In genomic region chr1:228837817-228838716, GRCh38 we compare ENCODE assay signal across 8 cellular contexts.
A peak's percentile ranks its signal among the peaks of the same experiment; 100 is the strongest.
DNase-seq lines count a peak whose midpoint lies in the region; ATAC-seq and TF ChIP-seq lines count a peak whose summit lies in the region.

No MANE protein-coding gene starts in this region.

- H3K27ac Mint-ChIP-seq in activated CD4-positive, alpha-beta memory T cell treated with anti-CD3 and anti-CD28 coated beads, Interleukin-2, amount 10 ng/mL, durations not matched to agents 7 days and 5 days, result no peak overlapping the region

- no peak overlapping the region for H3K4me3 Mint-ChIP-seq in activated CD4-positive, alpha-beta memory T cell treated with anti-CD3 and anti-CD28 coated beads, Interleukin-2, amount 10 ng/mL, durations not matched to agents 7 days and 5 days

- H3K4me3 ChIP-seq in heart left ventricle (no peak overlapping the region), stomach (no peak overlapping the region)

- POLR2A ChIA-PET in activated CD4-positive, alpha-beta memory T cell treated with anti-CD3 and anti-CD28 coated beads, Interleukin-2, amount 10 ng/mL, durations not matched to agents 7 days and 5 days (lab: Charles Lee), result no interaction called here

- H3K27me3 ChIP-seq in heart left ventricle (peaks cover 0 to 23% (median 0%) of the 10 kb centered on the region in 9 donors), stomach (no peaks in the 10 kb centered on the region)

- intact Hi-C loops in heart left ventricle (cut with DNase I), result loop anchor here in 2 of 10 donors (10.0 kb wide), 2 partner anchors 57 to 103 kb away; partner anchors contain the start of gene RHOU (in 1 of the 2)
- intact Hi-C loops in stomach (cut with DNase I; ENCODE audit: low total_unique reads), result no loop called here

- DNase-seq in COLO668 (lab: John Stamatoyannopoulos, UW; ENCODE audit: unreplicated experiment) (peak; percentile 65), SKM-1 treated with dmso at 0.1 percent for 144 hours (lab: John Stamatoyannopoulos, UW; ENCODE audit: unreplicated experiment) (peak; percentile 93), heart left ventricle (peak in 2 of 5 donors; percentile 32 to 50), stomach (peak; percentile 80), dedifferentiated amniotic fluid mesenchymal stem cell (ENCODE audit: extremely low spot score) (no peak), epidermal melanocyte (ENCODE audit: insufficient read length, low spot score) (no peak)
- DNase-seq in activated CD4-positive, alpha-beta memory T cell treated with anti-CD3 and anti-CD28 coated beads, Interleukin-2, amount 10 ng/mL, durations not matched to agents 7 days and 5 days, result no peak

- TF ChIP-seq EP300 in stomach (IDR thresholded peaks at IDR 0.05), result no peak

- TF ChIP-seq CTCF in heart left ventricle (IDR thresholded peaks at IDR 0.05) (no peak), stomach (IDR thresholded peaks at IDR 0.05) (no peak)

- H3K4me1 Mint-ChIP-seq in activated CD4-positive, alpha-beta memory T cell treated with anti-CD3 and anti-CD28 coated beads, Interleukin-2, amount 10 ng/mL, durations not matched to agents 7 days and 5 days, result peaks cover 3% of the 10 kb centered on the region

- peaks cover 6% of the 10 kb centered on the region for H3K9me3 Mint-ChIP-seq in activated CD4-positive, alpha-beta memory T cell treated with anti-CD3 and anti-CD28 coated beads, Interleukin-2, amount 10 ng/mL, durations not matched to agents 7 days and 5 days

- H3K36me3 ChIP-seq in heart left ventricle, result no peaks in the 10 kb centered on the region
- H3K36me3 ChIP-seq in stomach, result no peaks in the 10 kb centered on the region

- CTCF ChIA-PET in activated CD4-positive, alpha-beta memory T cell treated with anti-CD3 and anti-CD28 coated beads, Interleukin-2, amount 10 ng/mL, durations not matched to agents 7 days and 5 days (lab: Charles Lee), result interaction anchor here (1.2 kb wide), 1 partner anchor 10 kb away, joined by 3 read pairs; no protein-coding TSS in a partner anchor

- H3K36me3 Mint-ChIP-seq in activated CD4-positive, alpha-beta memory T cell treated with anti-CD3 and anti-CD28 coated beads, Interleukin-2, amount 10 ng/mL, durations not matched to agents 7 days and 5 days (ENCODE audit: low read depth), result no peaks in the 10 kb centered on the region

- WGBS in heart left ventricle, 4 donors, result 51 to 69% (median 52%) methylated on average over 11 of the region's 11 CpGs
- WGBS in stomach, 5 donors, result 23 to 33% (median 27%) methylated on average over 11 of the region's 11 CpGs

- H3K9me3 ChIP-seq in heart left ventricle (peaks cover 0 to 8% (median 0%) of the 10 kb centered on the region in 12 donors), stomach (peaks cover 0 to 4% (median 0%) of the 10 kb centered on the region in 4 donors)

- peaks cover 0 to 26% (median 11%) of the 10 kb centered on the region in 12 donors for H3K4me1 ChIP-seq in heart left ventricle
- H3K4me1 ChIP-seq in stomach, result peaks cover 36 to 64% (median 46%) of the 10 kb centered on the region in 4 donors

- H3K27ac ChIP-seq in heart left ventricle (peak overlapping the region in 8 of 12 donors; percentile 10 to 67 (median 45)), stomach (peak overlapping the region; percentile 81 to 91 (median 87))

- H3K27me3 Mint-ChIP-seq in activated CD4-positive, alpha-beta memory T cell treated with anti-CD3 and anti-CD28 coated beads, Interleukin-2, amount 10 ng/mL, durations not matched to agents 7 days and 5 days, result peaks cover 18% of the 10 kb centered on the region

- no peak for TF ChIP-seq POLR2A in heart left ventricle (IDR thresholded peaks at IDR 0.05)
- no peak for TF ChIP-seq POLR2A in stomach (IDR thresholded peaks at IDR 0.05)

- peak; percentile 80 for ATAC-seq in HG02763 (IDR thresholded peaks at IDR 0.05; ENCODE audit: unreplicated experiment)
- ATAC-seq in heart left ventricle, result peak; percentile 36 to 82 (median 78)

Comparison
In these comparisons a context has a peak if more than half of its experiments do, and no peak if none do; other contexts are left out.
1. DNase-seq: peak in COLO668 (single experiment), SKM-1 treated with dmso at 0.1 percent for 144 hours (single experiment) and stomach (single experiment); none in activated CD4-positive, alpha-beta memory T cell treated with anti-CD3 and anti-CD28 coated beads, Interleukin-2, amount 10 ng/mL, durations not matched to agents 7 days and 5 days (single experiment), dedifferentiated amniotic fluid mesenchymal stem cell (single experiment) and epidermal melanocyte (single experiment).